In the genomic region with DNA sequence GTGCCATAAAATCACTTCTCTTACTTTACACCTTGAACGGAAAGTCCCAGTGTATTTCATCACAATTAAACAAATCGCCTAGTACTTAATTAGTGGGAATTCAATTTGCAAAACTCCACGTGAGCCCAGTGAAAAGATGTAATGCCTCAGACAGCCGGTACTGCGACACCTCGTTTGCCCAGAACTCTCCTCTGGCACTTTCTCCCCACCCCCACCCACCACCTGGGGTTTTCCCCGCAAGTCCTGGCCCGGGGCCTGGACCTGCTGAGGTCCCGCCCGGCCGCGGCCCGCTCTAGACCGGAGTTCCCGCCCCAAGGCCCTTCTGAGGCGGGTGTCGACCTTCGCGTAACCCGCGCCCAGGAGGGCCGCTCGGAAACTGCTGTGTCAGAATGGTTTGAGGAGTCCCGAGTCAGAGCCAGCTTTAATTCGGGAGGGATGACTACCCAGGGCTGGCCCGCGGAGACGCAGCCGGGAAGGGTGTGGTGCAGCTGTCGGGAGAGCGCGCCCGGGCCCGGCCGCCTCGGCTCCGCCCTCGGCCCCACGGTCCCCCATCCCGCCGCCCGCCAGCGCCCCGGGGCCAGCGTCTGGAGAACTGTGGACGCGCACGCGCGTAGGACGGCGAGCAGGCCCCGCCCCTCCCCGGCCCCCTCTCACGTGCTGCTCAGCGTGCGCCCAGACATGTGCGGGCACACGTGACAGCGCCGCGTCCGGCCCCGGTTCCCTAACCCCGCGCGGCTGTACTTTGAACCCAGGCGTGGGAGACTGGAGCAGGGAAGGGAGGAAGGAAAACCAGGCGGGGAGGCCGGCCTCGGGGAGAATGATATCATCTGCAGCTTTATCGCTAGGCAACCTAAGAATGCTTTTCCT, we compare ENCODE assay signal across 1 cellular context.
A peak's percentile ranks its signal among the peaks of the same experiment; 100 is the strongest.
TF ChIP-seq lines count a peak whose summit lies in the region.

No MANE protein-coding gene starts in this region.

TF ChIP-seq in HepG2, 621 proteins besides CTCF, POLR2A, EP300 and RAD21 (continued from another document and continues in another):
- TF ChIP-seq, protein P1, sequence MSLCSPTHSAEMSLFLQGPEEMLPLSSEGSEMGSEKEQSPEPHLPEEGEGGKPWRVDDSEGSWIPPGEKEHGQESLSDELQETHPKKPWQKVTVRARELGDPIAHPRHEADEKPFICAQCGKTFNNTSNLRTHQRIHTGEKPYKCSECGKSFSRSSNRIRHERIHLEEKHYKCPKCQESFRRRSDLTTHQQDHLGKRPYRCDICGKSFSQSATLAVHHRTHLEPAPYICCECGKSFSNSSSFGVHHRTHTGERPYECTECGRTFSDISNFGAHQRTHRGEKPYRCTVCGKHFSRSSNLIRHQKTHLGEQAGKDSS (CRISPR knock-in tag; IDR thresholded peaks at IDR 0.05; ENCODE audit: borderline replicate concordance, low read depth) = no peak; the same call in 1 of the 2 replicates
- TF ChIP-seq SIN3A (IDR thresholded peaks at IDR 0.05; ENCODE audit: borderline replicate concordance, low read depth, low read length) (peak; percentile 65; the same call in 1 of the 2 replicates), ZNF660 (CRISPR knock-in tag; IDR thresholded peaks at IDR 0.05; ENCODE audit: borderline replicate concordance, low read depth) (no peak), ZNF605 (CRISPR knock-in tag; IDR thresholded peaks at IDR 0.05) (peak; percentile 55; the same call in 1 of the 2 replicates), THAP8 (CRISPR knock-in tag; IDR thresholded peaks at IDR 0.05; ENCODE audit: borderline replicate concordance) (0 out of 2 replicates have a peak, but pooled peaks have one; percentile 59), NFIB (CRISPR knock-in tag; IDR thresholded peaks at IDR 0.05; ENCODE audit: borderline replicate concordance) (no peak), ZNF224 (CRISPR knock-in tag; IDR thresholded peaks at IDR 0.05) (peak; percentile 87; the same call in 1 of the 2 replicates), HNF4G (IDR thresholded peaks at IDR 0.05; ENCODE audit: borderline replicate concordance, low read depth, low read length) (peak; percentile 86), HNF4G (CRISPR knock-in tag; IDR thresholded peaks at IDR 0.05; ENCODE audit: borderline replicate concordance, low read depth) (peak; percentile 94), ZNF546 (CRISPR knock-in tag; conservative IDR thresholded peaks at IDR 0.05) (no peak), ETV6 (CRISPR knock-in tag; conservative IDR thresholded peaks at IDR 0.05) (no peak), ZNF589 (CRISPR knock-in tag; conservative IDR thresholded peaks at IDR 0.05) (peak; percentile 85; the same call in 1 of the 2 replicates), KMT2B (CRISPR knock-in tag; IDR thresholded peaks at IDR 0.05) (peak; percentile 43; the same call in 1 of the 2 replicates), REPIN1 (CRISPR knock-in tag; IDR thresholded peaks at IDR 0.05; ENCODE audit: borderline replicate concordance, low read depth) (peak; percentile 59; the same call in 1 of the 2 replicates), TEAD2 (CRISPR knock-in tag; IDR thresholded peaks at IDR 0.05) (no peak), ZNF260 (CRISPR knock-in tag; IDR thresholded peaks at IDR 0.05; ENCODE audit: borderline replicate concordance, low read depth) (no peak), ZNF530 (CRISPR knock-in tag; IDR thresholded peaks at IDR 0.05; ENCODE audit: low read depth) (no peak), NCOA5 (CRISPR knock-in tag; IDR thresholded peaks at IDR 0.05) (no peak), ZFAT (CRISPR knock-in tag; conservative IDR thresholded peaks at IDR 0.05) (no peak), CBX1 (IDR thresholded peaks at IDR 0.05; ENCODE audit: low read depth) (peak; percentile 59), REL (CRISPR knock-in tag; conservative IDR thresholded peaks at IDR 0.05) (peak; percentile 76), PAF1 (CRISPR knock-in tag; IDR thresholded peaks at IDR 0.05) (no peak), RARG (CRISPR knock-in tag; IDR thresholded peaks at IDR 0.05; ENCODE audit: low read depth) (no peak), PPARG (CRISPR knock-in tag; conservative IDR thresholded peaks at IDR 0.05) (peak; percentile 35; the same call in 1 of the 2 replicates), ZNF383 (CRISPR knock-in tag; IDR thresholded peaks at IDR 0.05; ENCODE audit: borderline replicate concordance) (no peak), ZNF232 (CRISPR knock-in tag; IDR thresholded peaks at IDR 0.05; ENCODE audit: borderline replicate concordance) (peak; percentile 84; the same call in 1 of the 2 replicates), ZNF513 (CRISPR knock-in tag; conservative IDR thresholded peaks at IDR 0.05) (no peak), POLR2AphosphoS5 (IDR thresholded peaks at IDR 0.05; ENCODE audit: low read depth, low read length) (no peak), CREM (IDR thresholded peaks at IDR 0.05) (no peak), CREM (CRISPR knock-in tag; IDR thresholded peaks at IDR 0.05) (no peak), HOXA3 (CRISPR knock-in tag; IDR thresholded peaks at IDR 0.05) (peak; percentile 85), HOXD1 (CRISPR knock-in tag; IDR thresholded peaks at IDR 0.05) (no peak), STAT5B (CRISPR knock-in tag; IDR thresholded peaks at IDR 0.05) (0 out of 2 replicates have a peak, but pooled peaks have one; percentile 68), NKX3-1 (CRISPR knock-in tag; IDR thresholded peaks at IDR 0.05) (peak; percentile 38; the same call in 1 of the 2 replicates), ZBTB38 (CRISPR knock-in tag; IDR thresholded peaks at IDR 0.05) (peak; percentile 90; the same call in 1 of the 2 replicates), NFE2 (CRISPR knock-in tag; IDR thresholded peaks at IDR 0.05) (no peak; the same call in 1 of the 2 replicates), NFYB (CRISPR knock-in tag; IDR thresholded peaks at IDR 0.05) (no peak; the same call in 1 of the 2 replicates), ARHGAP35 (CRISPR knock-in tag; IDR thresholded peaks at IDR 0.05; ENCODE audit: borderline replicate concordance) (0 out of 2 replicates have a peak, but pooled peaks have one; percentile 54), ZNF484 (CRISPR knock-in tag; IDR thresholded peaks at IDR 0.05; ENCODE audit: borderline replicate concordance, low read depth) (no peak; the same call in 1 of the 2 replicates), ZNF235 (CRISPR knock-in tag; IDR thresholded peaks at IDR 0.05; ENCODE audit: borderline replicate concordance) (peak; percentile 56; the same call in 1 of the 2 replicates), GATA4 (IDR thresholded peaks at IDR 0.05; ENCODE audit: borderline replicate concordance, low read depth) (no peak), ZNF496 (CRISPR knock-in tag; IDR thresholded peaks at IDR 0.05; ENCODE audit: insufficient replicate concordance) (no peak), ZNF713 (CRISPR knock-in tag; IDR thresholded peaks at IDR 0.05) (no peak), SP2 (CRISPR knock-in tag; IDR thresholded peaks at IDR 0.05) (no peak), SYNCRIP (IDR thresholded peaks at IDR 0.05; ENCODE audit: insufficient read depth, low read depth, low read length) (no peak), ATF3 (CRISPR knock-in tag; IDR thresholded peaks at IDR 0.05) (0 out of 2 replicates have a peak, but pooled peaks have one; percentile 30), ZMYM2 (CRISPR knock-in tag; IDR thresholded peaks at IDR 0.05) (peak; percentile 69; the same call in 1 of the 2 replicates), ZNF20 (CRISPR knock-in tag; IDR thresholded peaks at IDR 0.05) (0 out of 2 replicates have a peak, but pooled peaks have one; percentile 60), SRSF1 (optimal IDR thresholded peaks at IDR 0.05; ENCODE audit: low read depth, low read length) (no peak), TAF15 (IDR thresholded peaks at IDR 0.05; ENCODE audit: low read depth, low read length, poor library complexity, severe bottlenecking) (no peak), KDM1A (CRISPR knock-in tag; IDR thresholded peaks at IDR 0.05) (no peak), ZBTB39 (CRISPR knock-in tag; IDR thresholded peaks at IDR 0.05) (no peak), HOXA5 (CRISPR knock-in tag; IDR thresholded peaks at IDR 0.05) (peak; percentile 88), ZNF296 (CRISPR knock-in tag; conservative IDR thresholded peaks at IDR 0.05) (no peak), THYN1 (CRISPR knock-in tag; IDR thresholded peaks at IDR 0.05; ENCODE audit: borderline replicate concordance, low read depth) (0 out of 2 replicates have a peak, but pooled peaks have one; percentile 23), KDM2A (CRISPR knock-in tag; IDR thresholded peaks at IDR 0.05; ENCODE audit: borderline replicate concordance, low read depth) (peak; percentile 80), FOXA1 (IDR thresholded peaks at IDR 0.05) (no peak), FOXA1 (CRISPR knock-in tag; IDR thresholded peaks at IDR 0.05) (no peak; the same call in 1 of the 2 replicates), ZNF558 (CRISPR knock-in tag; IDR thresholded peaks at IDR 0.05; ENCODE audit: borderline replicate concordance) (peak; percentile 88; the same call in 1 of the 2 replicates), MXD1 (CRISPR knock-in tag; IDR thresholded peaks at IDR 0.05) (peak; percentile 85), RFXAP (CRISPR knock-in tag; IDR thresholded peaks at IDR 0.05; ENCODE audit: borderline replicate concordance) (peak; percentile 85), RFX1 (IDR thresholded peaks at IDR 0.05) (peak; percentile 53; the same call in 1 of the 2 replicates), U2AF2 (IDR thresholded peaks at IDR 0.05; ENCODE audit: low read depth, low read length) (no peak)
- TF ChIP-seq, protein P2, sequence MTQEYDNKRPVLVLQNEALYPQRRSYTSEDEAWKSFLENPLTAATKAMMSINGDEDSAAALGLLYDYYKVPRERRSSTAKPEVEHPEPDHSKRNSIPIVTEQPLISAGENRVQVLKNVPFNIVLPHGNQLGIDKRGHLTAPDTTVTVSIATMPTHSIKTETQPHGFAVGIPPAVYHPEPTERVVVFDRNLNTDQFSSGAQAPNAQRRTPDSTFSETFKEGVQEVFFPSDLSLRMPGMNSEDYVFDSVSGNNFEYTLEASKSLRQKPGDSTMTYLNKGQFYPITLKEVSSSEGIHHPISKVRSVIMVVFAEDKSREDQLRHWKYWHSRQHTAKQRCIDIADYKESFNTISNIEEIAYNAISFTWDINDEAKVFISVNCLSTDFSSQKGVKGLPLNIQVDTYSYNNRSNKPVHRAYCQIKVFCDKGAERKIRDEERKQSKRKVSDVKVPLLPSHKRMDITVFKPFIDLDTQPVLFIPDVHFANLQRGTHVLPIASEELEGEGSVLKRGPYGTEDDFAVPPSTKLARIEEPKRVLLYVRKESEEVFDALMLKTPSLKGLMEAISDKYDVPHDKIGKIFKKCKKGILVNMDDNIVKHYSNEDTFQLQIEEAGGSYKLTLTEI (CRISPR knock-in tag; conservative IDR thresholded peaks at IDR 0.05) = no peak
- TF ChIP-seq, protein P3, sequence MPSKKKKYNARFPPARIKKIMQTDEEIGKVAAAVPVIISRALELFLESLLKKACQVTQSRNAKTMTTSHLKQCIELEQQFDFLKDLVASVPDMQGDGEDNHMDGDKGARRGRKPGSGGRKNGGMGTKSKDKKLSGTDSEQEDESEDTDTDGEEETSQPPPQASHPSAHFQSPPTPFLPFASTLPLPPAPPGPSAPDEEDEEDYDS (CRISPR knock-in tag; IDR thresholded peaks at IDR 0.05) = no peak
- TF ChIP-seq, protein P4, sequence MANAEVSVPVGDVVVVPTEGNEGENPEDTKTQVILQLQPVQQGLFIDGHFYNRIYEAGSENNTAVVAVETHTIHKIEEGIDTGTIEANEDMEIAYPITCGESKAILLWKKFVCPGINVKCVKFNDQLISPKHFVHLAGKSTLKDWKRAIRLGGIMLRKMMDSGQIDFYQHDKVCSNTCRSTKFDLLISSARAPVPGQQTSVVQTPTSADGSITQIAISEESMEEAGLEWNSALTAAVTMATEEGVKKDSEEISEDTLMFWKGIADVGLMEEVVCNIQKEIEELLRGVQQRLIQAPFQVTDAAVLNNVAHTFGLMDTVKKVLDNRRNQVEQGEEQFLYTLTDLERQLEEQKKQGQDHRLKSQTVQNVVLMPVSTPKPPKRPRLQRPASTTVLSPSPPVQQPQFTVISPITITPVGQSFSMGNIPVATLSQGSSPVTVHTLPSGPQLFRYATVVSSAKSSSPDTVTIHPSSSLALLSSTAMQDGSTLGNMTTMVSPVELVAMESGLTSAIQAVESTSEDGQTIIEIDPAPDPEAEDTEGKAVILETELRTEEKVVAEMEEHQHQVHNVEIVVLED (CRISPR knock-in tag; IDR thresholded peaks at IDR 0.05; ENCODE audit: borderline replicate concordance) = peak; percentile 83
